ENCODE assay signal across 14 cellular contexts in the genomic region with DNA sequence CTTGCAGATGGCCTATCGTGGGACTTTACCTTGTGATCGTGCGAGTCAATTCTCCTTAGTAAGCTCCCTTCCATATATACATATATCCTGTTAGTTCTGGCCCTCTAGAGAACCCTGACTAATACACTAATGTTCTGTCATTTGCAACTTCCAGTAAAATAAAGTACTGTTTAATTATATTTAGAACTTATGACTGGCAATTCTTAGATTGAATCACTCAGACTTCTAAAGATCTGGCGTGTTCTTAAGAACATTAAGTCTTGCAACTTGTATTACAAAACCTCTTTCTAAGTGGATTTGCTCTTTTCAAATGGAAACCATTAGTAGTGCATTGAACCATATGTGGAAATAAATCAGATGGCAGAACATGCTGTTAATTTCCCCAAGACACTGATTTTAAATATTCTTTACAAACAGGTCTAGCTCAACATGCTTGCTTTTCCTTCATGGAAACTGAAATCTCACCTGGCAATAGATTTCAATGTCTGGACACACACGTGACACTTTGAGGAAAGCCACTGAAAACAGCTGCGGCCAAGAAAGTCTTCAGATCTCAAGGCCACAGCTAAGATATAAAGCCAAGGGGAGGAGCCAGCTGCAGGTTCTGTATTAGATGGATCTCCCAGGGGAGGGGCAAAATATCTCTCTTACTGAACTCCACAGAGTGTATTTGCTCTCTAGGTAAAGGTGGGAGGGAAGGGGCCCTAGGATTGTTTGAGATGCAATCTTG. TPM values are rescaled to one million over a fixed set of nuclear protein-coding genes. Genes with fewer than 3 reads are reported as not detected.
DNase-seq lines count a peak whose midpoint lies in the region; ATAC-seq, FAIRE-seq and TF ChIP-seq lines count a peak whose summit lies in the region.
"Had no signal": no experiment of that assay in that cellular context is flagged by ENCODE, and none has a peak within 500 bp of the region (broad histone marks: within the 10 kb centered on the region; RNA-seq: fewer than 3 reads in every experiment).

No MANE protein-coding gene starts in this region.

- no peak overlapping the region for H3K4me3 ChIP-seq in MG63
- H3K4me3 ChIP-seq: upper lobe of left lung had no signal

- peak; percentile 89 for FAIRE-seq in D721Med (lab: Jason Lieb, UNC)

- no peak for TF ChIP-seq CTCF in D721Med (IDR thresholded peaks at IDR 0.05; ENCODE audit: insufficient read depth, missing control alignments)

- H3K36me3 ChIP-seq in MG63: no peaks in the 10 kb centered on the region
- H3K36me3 ChIP-seq: upper lobe of left lung had no signal

- H3K4me3 Mint-ChIP-seq in activated T-helper 2 cell treated with anti-CD3 and anti-CD28 coated beads, Interferon-gamma antibody, Interleukin-2, Interleukin-4, amounts not matched to agents 10 μg/mL and 5 μg/mL and 100 μg/mL, durations not matched to agents 14 hours and 24 hours and 36 hours (ENCODE audit: low read depth): no peak overlapping the region

- no peaks in the 10 kb centered on the region for H3K9me3 Mint-ChIP-seq in activated T-helper 2 cell treated with anti-CD3 and anti-CD28 coated beads, Interferon-gamma antibody, Interleukin-2, Interleukin-4, amounts not matched to agents 10 μg/mL and 5 μg/mL and 100 μg/mL, durations not matched to agents 14 hours and 24 hours and 36 hours

- intact Hi-C loops in activated T-helper 2 cell treated with anti-CD3 and anti-CD28 coated beads, Interferon-gamma antibody, Interleukin-2, Interleukin-4, amounts not matched to agents 10 μg/mL and 5 μg/mL and 100 μg/mL, durations not matched to agents 14 hours and 24 hours and 36 hours (cut with micrococcal nuclease): loop anchor here (1.0 to 5.0 kb wide), 4 partner anchors 23 to 103 kb away; partner anchors contain the start of gene PMAIP1
- intact Hi-C loops in head of caudate nucleus (cut with DNase I): no loop called here

- peaks cover 5% of the 10 kb centered on the region for H3K27me3 Mint-ChIP-seq in activated T-helper 2 cell treated with anti-CD3 and anti-CD28 coated beads, Interferon-gamma antibody, Interleukin-2, Interleukin-4, amounts not matched to agents 10 μg/mL and 5 μg/mL and 100 μg/mL, durations not matched to agents 14 hours and 24 hours and 36 hours (ENCODE audit: low read depth)

- peaks cover 37% of the 10 kb centered on the region for H3K4me1 Mint-ChIP-seq in activated T-helper 2 cell treated with anti-CD3 and anti-CD28 coated beads, Interferon-gamma antibody, Interleukin-2, Interleukin-4, amounts not matched to agents 10 μg/mL and 5 μg/mL and 100 μg/mL, durations not matched to agents 14 hours and 24 hours and 36 hours (ENCODE audit: low read depth)

- peak overlapping the region; percentile 47 for H3K27ac Mint-ChIP-seq in activated T-helper 2 cell treated with anti-CD3 and anti-CD28 coated beads, Interferon-gamma antibody, Interleukin-2, Interleukin-4, amounts not matched to agents 10 μg/mL and 5 μg/mL and 100 μg/mL, durations not matched to agents 14 hours and 24 hours and 36 hours

- ATAC-seq in GM19351 (IDR thresholded peaks at IDR 0.05; ENCODE audit: unreplicated experiment) (peak; percentile 46), HG03175 (IDR thresholded peaks at IDR 0.05; ENCODE audit: unreplicated experiment) (peak; percentile 42)

- no peaks in the 10 kb centered on the region for H3K36me3 Mint-ChIP-seq in activated T-helper 2 cell treated with anti-CD3 and anti-CD28 coated beads, Interferon-gamma antibody, Interleukin-2, Interleukin-4, amounts not matched to agents 10 μg/mL and 5 μg/mL and 100 μg/mL, durations not matched to agents 14 hours and 24 hours and 36 hours (ENCODE audit: low read depth)

- DNase-seq in D721Med (ENCODE audit: insufficient read length, low spot score) (no peak), HPDE6-E6E7 (ENCODE audit: extremely low spot score) (no peak), occipital lobe (lab: John Stamatoyannopoulos, UW) (no peak), head of caudate nucleus (no peak), MG63 (no peak)
- DNase-seq in activated T-helper 2 cell treated with anti-CD3 and anti-CD28 coated beads, Interferon-gamma antibody, Interleukin-2, Interleukin-4, amounts not matched to agents 10 μg/mL and 5 μg/mL and 100 μg/mL, durations not matched to agents 14 hours and 24 hours and 36 hours (ENCODE audit: low spot score): no peak
- DNase-seq: activated effector memory CD4-positive, alpha-beta T cell treated with anti-CD3 and anti-CD28 coated beads, Interleukin-2, amount 50 U/mL, for 16 hours; DMS153; Kasumi-1; mesendoderm; stimulated activated CD4-positive, alpha-beta T cell treated with anti-CD3 and anti-CD28 coated beads, Interleukin-12 subunit alpha, Interleukin-12 subunit beta, amount 100 ng/mL, for 4 hours; upper lobe of left lung had no signal

- H3K9me3 ChIP-seq in MG63: no peaks in the 10 kb centered on the region
- H3K9me3 ChIP-seq: upper lobe of left lung had no signal

- no peaks in the 10 kb centered on the region for H3K27me3 ChIP-seq in MG63
- H3K27me3 ChIP-seq: upper lobe of left lung had no signal

RNA-seq across cellular contexts. Expression of gene PMAIP1, which starts 50.6 kb away (rescaled TPM):
- total RNA-seq in activated T-helper 2 cell treated with anti-CD3 and anti-CD28 coated beads, Interferon-gamma antibody, Interleukin-2, Interleukin-4, amounts not matched to agents 10 μg/mL and 5 μg/mL and 100 μg/mL, durations not matched to agents 14 hours and 24 hours and 36 hours: 41.8 and 42.0 TPM in 2 replicates
- 1.4 TPM for total RNA-seq in occipital lobe
- 14.1 and 17.6 TPM in 2 replicates for total RNA-seq in MG63 (2014; rRNA removed; shearing (Covaris generic); ENCODE audit: low replicate concordance)
